13 cellular contexts compared by ENCODE assay signal in genomic region chr2:101960903-101961286, GRCh38. TPM values are rescaled to one million over a fixed set of nuclear protein-coding genes. Genes with fewer than 3 reads are reported as not detected.
DNase-seq lines count a peak whose midpoint lies in the region; TF ChIP-seq lines count a peak whose summit lies in the region.
"Had no signal": no experiment of that assay in that cellular context is flagged by ENCODE, and none has a peak within 500 bp of the region (broad histone marks: within the 10 kb centered on the region; RNA-seq: fewer than 3 reads in every experiment).

No MANE protein-coding gene starts in this region.

- H3K9ac ChIP-seq in neural progenitor cell, result no peak overlapping the region

- no peak overlapping the region for H3K4me2 ChIP-seq in neural progenitor cell

- H3K27me3 ChIP-seq in Peyer's patch (no peaks in the 10 kb centered on the region), esophagus (ENCODE audit: control insufficient read depth in 1 of 2, insufficient read depth in 2 of 2, low read length in 2 of 2) (no peaks in the 10 kb centered on the region), neural progenitor cell (no peaks in the 10 kb centered on the region), transverse colon (no peaks in the 10 kb centered on the region)
- H3K27me3 ChIP-seq in CD8-positive, alpha-beta memory T cell (ENCODE audit: insufficient read depth, low read length, poor library complexity, severe bottlenecking), result no peaks in the 10 kb centered on the region

- WGBS in esophagus, 2 donors, result 39 to 61% methylated on average over 6 of the region's 6 CpGs
- WGBS in transverse colon (ENCODE audit: low coverage in 1 of 2), 2 donors, result 69 to 70% methylated on average over 5 to 6 of the region's 6 CpGs

- DNase-seq in Peyer's patch, result no peak
- no peak for DNase-seq in neural progenitor cell (ENCODE audit: low spot score)
- DNase-seq in transverse colon, result no peak
- no peak for DNase-seq in CD8-positive, alpha-beta memory T cell
- no peak for DNase-seq in AG20443 (ENCODE audit: low spot score)
- DNase-seq in activated CD4-positive, alpha-beta T cell treated with anti-CD3 and anti-CD28 coated beads, Interleukin-2, amount 50 U/mL, for 4 hours, result no peak
- DNase-seq: activated CD4-positive, alpha-beta T cell treated with anti-CD3 and anti-CD28 coated beads for 4 hours; activated effector memory CD4-positive, alpha-beta T cell treated with Interleukin-2 at 50 U/mL for 16 hours; CD4-positive, alpha-beta T cell; central memory CD4-positive, alpha-beta T cell; nephron progenitor cell had no signal

- H3K27ac ChIP-seq in Peyer's patch, result peak overlapping the region; percentile 34 to 76 (median 59)
- peak overlapping the region; percentile 50 to 87 for H3K27ac ChIP-seq in esophagus (ENCODE audit: low read depth in 2 of 2, low read length in 1 of 2)
- no peak overlapping the region for H3K27ac ChIP-seq in neural progenitor cell
- H3K27ac ChIP-seq in transverse colon, result peak overlapping the region; percentile 67 to 89 (median 81)
- H3K27ac ChIP-seq in CD8-positive, alpha-beta memory T cell (ENCODE audit: low read depth, low read length), result no peak overlapping the region

- H3K36me3 ChIP-seq in Peyer's patch (no peaks in the 10 kb centered on the region), esophagus (ENCODE audit: control insufficient read depth in 2 of 2, insufficient read depth in 2 of 2, low read length in 1 of 2) (no peaks in the 10 kb centered on the region), neural progenitor cell (no peaks in the 10 kb centered on the region), transverse colon (no peaks in the 10 kb centered on the region)
- H3K36me3 ChIP-seq in CD8-positive, alpha-beta memory T cell (ENCODE audit: insufficient read depth, low read length), result no peaks in the 10 kb centered on the region

- no peak overlapping the region for H3K4me3 ChIP-seq in Peyer's patch
- no peak overlapping the region for H3K4me3 ChIP-seq in esophagus (ENCODE audit: low read depth in 1 of 2, low read length in 2 of 2)
- no peak overlapping the region for H3K4me3 ChIP-seq in neural progenitor cell
- no peak overlapping the region for H3K4me3 ChIP-seq in transverse colon
- no peak overlapping the region for H3K4me3 ChIP-seq in CD8-positive, alpha-beta memory T cell (ENCODE audit: low read length)

- H2AFZ ChIP-seq in neural progenitor cell (replicated peaks), result peak overlapping the region; percentile 5

- no peak for TF ChIP-seq CTCF in Peyer's patch (IDR thresholded peaks at IDR 0.05)
- no peak for TF ChIP-seq CTCF in neural progenitor cell (IDR thresholded peaks at IDR 0.05)
- TF ChIP-seq CTCF in transverse colon (IDR thresholded peaks at IDR 0.05), result no peak

- H3K36me3 Mint-ChIP-seq in neural progenitor cell, result no peaks in the 10 kb centered on the region
- peaks cover 0 to 12% (median 0%) of the 10 kb centered on the region in 3 donors for H3K36me3 Mint-ChIP-seq in CD8-positive, alpha-beta memory T cell

- peaks cover 4% of the 10 kb centered on the region for H3K9me3 Mint-ChIP-seq in neural progenitor cell
- H3K9me3 Mint-ChIP-seq in CD8-positive, alpha-beta memory T cell, result peaks cover 0 to 10% (median 8%) of the 10 kb centered on the region in 5 donors

- H3K9me3 ChIP-seq in Peyer's patch (no peaks in the 10 kb centered on the region), esophagus (ENCODE audit: control insufficient read depth in 2 of 2, insufficient read depth in 1 of 2, low read depth in 1 of 2, low read length in 1 of 2) (no peaks in the 10 kb centered on the region), neural progenitor cell (ENCODE audit: low read depth) (no peaks in the 10 kb centered on the region), transverse colon (no peaks in the 10 kb centered on the region)
- H3K9me3 ChIP-seq in CD8-positive, alpha-beta memory T cell (ENCODE audit: low read length), result no peaks in the 10 kb centered on the region

- H3F3A ChIP-seq in neural progenitor cell (ENCODE audit: low read depth), result no peaks in the 10 kb centered on the region

- intact Hi-C loops in transverse colon (cut with DNase I; ENCODE audit: low total_unique reads), result loop anchor here (10.0 kb wide), 1 partner anchor 94 kb away; no protein-coding TSS in a partner anchor

- in situ Hi-C loops in transverse colon (cut with MboI; ENCODE audit: low pct_ligation_motif_present in 1 of 4, low pct_unique_long_range_greater_than_20kb in 1 of 4, low sequenced_read_pairs in 3 of 4), result no loop called here

- no peaks in the 10 kb centered on the region for H4K20me1 ChIP-seq in neural progenitor cell (ENCODE audit: low read depth)

- H3K4me1 ChIP-seq in Peyer's patch (peaks cover 0 to 3% (median 0%) of the 10 kb centered on the region in 4 donors), esophagus (ENCODE audit: control insufficient read depth in 2 of 2, insufficient read depth in 2 of 2, low read length in 1 of 2) (peaks cover 0 to 16% of the 10 kb centered on the region in 2 donors), neural progenitor cell (no peaks in the 10 kb centered on the region), transverse colon (peaks cover 8 to 23% (median 11%) of the 10 kb centered on the region in 4 donors)
- H3K4me1 ChIP-seq in CD8-positive, alpha-beta memory T cell (ENCODE audit: insufficient read depth, low read length), result no peaks in the 10 kb centered on the region

- TF ChIP-seq POLR2A in Peyer's patch (IDR thresholded peaks at IDR 0.05), result no peak
- TF ChIP-seq POLR2A in transverse colon (IDR thresholded peaks at IDR 0.05), result no peak

- H3K4me3 Mint-ChIP-seq in neural progenitor cell, result no peak overlapping the region
- H3K4me3 Mint-ChIP-seq in CD8-positive, alpha-beta memory T cell, result no peak overlapping the region
- H3K4me3 Mint-ChIP-seq: CD4-positive, alpha-beta T cell; nephron progenitor cell had no signal

- H3K27ac Mint-ChIP-seq in neural progenitor cell, result no peak overlapping the region
- no peak overlapping the region for H3K27ac Mint-ChIP-seq in CD8-positive, alpha-beta memory T cell
- H3K27ac Mint-ChIP-seq: CD4-positive, alpha-beta T cell; nephron progenitor cell had no signal

- H3K27me3 Mint-ChIP-seq in neural progenitor cell (ENCODE audit: insufficient read depth, low read depth), result peaks cover 9% of the 10 kb centered on the region
- peaks cover 7 to 8% of the 10 kb centered on the region in 2 donors for H3K27me3 Mint-ChIP-seq in CD8-positive, alpha-beta memory T cell
- H3K27me3 Mint-ChIP-seq: CD4-positive, alpha-beta T cell had no signal

- TF ChIP-seq EP300 in transverse colon (IDR thresholded peaks at IDR 0.05; ENCODE audit: low read depth), result no peak

- H3K4me1 Mint-ChIP-seq in neural progenitor cell, result peaks cover 2% of the 10 kb centered on the region
- H3K4me1 Mint-ChIP-seq in CD8-positive, alpha-beta memory T cell, result no peaks in the 10 kb centered on the region

- CTCF ChIA-PET in CD8-positive, alpha-beta memory T cell (lab: Charles Lee), result no interaction called here

- no peaks in the 10 kb centered on the region for H3K79me2 ChIP-seq in neural progenitor cell (ENCODE audit: low read depth)

- POLR2A ChIA-PET in CD8-positive, alpha-beta memory T cell (lab: Charles Lee), result no interaction called here

RNA-seq across cellular contexts. Expression of gene IL1R2, which starts 30.9 kb away (rescaled TPM):
- total RNA-seq in Peyer's patch (10 to 100 TPM in 2 of 4 donors, 1 to 10 TPM in 2; 2.3 to 18.2 (median 7.0) TPM), neural progenitor cell (ENCODE audit: low replicate concordance) (not detected in 2 replicates), transverse colon (10 to 100 TPM in 3 of 4 donors, 1 to 10 TPM in 1; 7.1 to 52.4 (median 29.9) TPM)
- polyA plus RNA-seq in esophagus, result 10 to 100 TPM; 67.2 to 67.4 TPM
- total RNA-seq in CD8-positive, alpha-beta memory T cell, result 1 to 10 TPM in 1 of 2 experiments, under 1 TPM in 1; 0.85 to 1.4 TPM
- not detected for polyA plus RNA-seq in CD8-positive, alpha-beta memory T cell
- total RNA-seq: T-helper 2 cell treated with Interferon-gamma antibody and Interleukin-4, amounts not matched to agents 100 ng/mL and 5 ng/mL, for 36 hours had no signal

Comparison
In these comparisons a context has a peak if more than half of its experiments do, and no peak if none do; other contexts are left out.
1. H3K27ac ChIP-seq: peak in Peyer's patch (4 of 4), esophagus (2 of 2) and transverse colon (4 of 4); none in neural progenitor cell (single experiment) and CD8-positive, alpha-beta memory T cell (single experiment).